ENCODE assay signal across 8 cellular contexts in genomic region chr10:103855424-103855823, GRCh38. TPM values are rescaled to one million over a fixed set of nuclear protein-coding genes. Genes with fewer than 3 reads are reported as not detected.
DNase-seq lines count a peak whose midpoint lies in the region; ATAC-seq and TF ChIP-seq lines count a peak whose summit lies in the region.

SH3PXD2A (minus strand) TSS chr10:103855576; CDS start chr10:103855266, 310 bp downstream.

- H3K27me3 ChIP-seq in BLaER1 treated with 17β-estradiol and CSF1 and Interleukin-3, amounts not matched to agents 10 nM and 100 nM: no peaks in the 10 kb centered on the region
- H3K27me3 ChIP-seq in gastroesophageal sphincter: no peaks in the 10 kb centered on the region
- peaks cover 69% of the 10 kb centered on the region for H3K27me3 ChIP-seq in neural progenitor cell

- H3K27ac ChIP-seq in BLaER1 treated with 17β-estradiol and CSF1 and Interleukin-3, amounts not matched to agents 10 nM and 100 nM: peak within 1 kb of the TSS; percentile 60 to 95 (median 88)
- H3K27ac ChIP-seq in gastroesophageal sphincter (peak within 1 kb of the TSS in 3 of 4 donors; percentile 76 to 87 (median 85)), neural progenitor cell (no peak within 1 kb of the TSS)

- no CpG with 5 or more reads among the region's 54 CpGs for WGBS in gastroesophageal sphincter (ENCODE audit: low coverage in 1 of 2), 2 donors

- H3K4me3 ChIP-seq in BLaER1 treated with 17β-estradiol and CSF1 and Interleukin-3, amounts not matched to agents 10 nM and 100 nM: peak within 1 kb of the TSS; percentile 79 to 94 (median 84)
- H3K4me3 ChIP-seq in gastroesophageal sphincter (peak within 1 kb of the TSS; percentile 37 to 69), neural progenitor cell (peak within 1 kb of the TSS; percentile 67)

- TF ChIP-seq POLR2A in gastroesophageal sphincter (IDR thresholded peaks at IDR 0.05): peak in 1 of 2 donors; percentile 22

- peaks cover 47% of the 10 kb centered on the region for H3K4me1 Mint-ChIP-seq in neural progenitor cell

- no peaks in the 10 kb centered on the region for H3K9me3 ChIP-seq in BLaER1 treated with 17β-estradiol and CSF1 and Interleukin-3, amounts not matched to agents 10 nM and 100 nM (replicated peaks in 1 of 11)
- H3K9me3 ChIP-seq in gastroesophageal sphincter (no peaks in the 10 kb centered on the region), neural progenitor cell (ENCODE audit: low read depth) (no peaks in the 10 kb centered on the region)

- H4K20me1 ChIP-seq in BLaER1 treated with 17β-estradiol and CSF1 and Interleukin-3, amounts not matched to agents 10 nM and 100 nM: peaks cover 0 to 43% (median 37%) of the 10 kb centered on the region in 11 experiments; a peak in 20 of 22 replicates
- H4K20me1 ChIP-seq in neural progenitor cell (ENCODE audit: low read depth): peaks cover 23% of the 10 kb centered on the region

- TF ChIP-seq CTCF in gastroesophageal sphincter (IDR thresholded peaks at IDR 0.05): peak in 2 of 4 experiments; percentile 37 to 38
- TF ChIP-seq CTCF in neural progenitor cell (IDR thresholded peaks at IDR 0.05): no peak

- ATAC-seq in gastroesophageal sphincter (peak; percentile 23), GM21381 (IDR thresholded peaks at IDR 0.05; ENCODE audit: unreplicated experiment) (no peak)

- peaks cover 68 to 89% (median 81%) of the 10 kb centered on the region in 10 experiments for H3K4me1 ChIP-seq in BLaER1 treated with 17β-estradiol and CSF1 and Interleukin-3, amounts not matched to agents 10 nM and 100 nM
- H3K4me1 ChIP-seq in gastroesophageal sphincter (peaks cover 0 to 65% (median 43%) of the 10 kb centered on the region in 3 donors), neural progenitor cell (peaks cover 18% of the 10 kb centered on the region)

- peaks cover 18% of the 10 kb centered on the region for H3F3A ChIP-seq in neural progenitor cell (ENCODE audit: low read depth)

- peak within 1 kb of the TSS; percentile 85 to 94 (median 90) for H3K9ac ChIP-seq in BLaER1 treated with 17β-estradiol and CSF1 and Interleukin-3, amounts not matched to agents 10 nM and 100 nM
- no peak within 1 kb of the TSS for H3K9ac ChIP-seq in neural progenitor cell

- peak within 1 kb of the TSS; percentile 95 for H3K4me3 Mint-ChIP-seq in neural progenitor cell

- peak within 1 kb of the TSS; percentile 78 for H2AFZ ChIP-seq in neural progenitor cell (replicated peaks)

- peaks cover 0 to 25% (median 18%) of the 10 kb centered on the region in 11 experiments; a peak in 10 of 22 replicates for H3K36me3 ChIP-seq in BLaER1 treated with 17β-estradiol and CSF1 and Interleukin-3, amounts not matched to agents 10 nM and 100 nM
- H3K36me3 ChIP-seq in gastroesophageal sphincter: no peaks in the 10 kb centered on the region
- H3K36me3 ChIP-seq in neural progenitor cell: no peaks in the 10 kb centered on the region

- H3K27ac Mint-ChIP-seq in neural progenitor cell: peak within 1 kb of the TSS; percentile 80

- peaks cover 3% of the 10 kb centered on the region for H3K36me3 Mint-ChIP-seq in neural progenitor cell

- H3K9me3 Mint-ChIP-seq in neural progenitor cell: no peaks in the 10 kb centered on the region

- peaks cover 12% of the 10 kb centered on the region for H3K27me3 Mint-ChIP-seq in neural progenitor cell (ENCODE audit: insufficient read depth, low read depth)

- no peak for TF ChIP-seq EP300 in gastroesophageal sphincter (IDR thresholded peaks at IDR 0.05)

- H3K79me2 ChIP-seq in neural progenitor cell (ENCODE audit: low read depth): no peaks in the 10 kb centered on the region

- DNase-seq in LHCN-M2 (ENCODE audit: low read depth) (no peak), neural progenitor cell (ENCODE audit: low spot score) (peak; percentile 83), cerebellar cortex (ENCODE audit: low spot score) (no peak)
- DNase-seq in activated T-cell treated with anti-CD3 and anti-CD28 coated beads, Interleukin-2, amount 50 U/mL, for 48 hours: peak; percentile 36 to 49
- DNase-seq in stimulated activated CD8-positive, alpha-beta memory T cell treated with anti-CD3 and anti-CD28 coated beads, Interleukin-4, amount 100 ng/mL, for 48 hours: no peak

- peak within 1 kb of the TSS; percentile 83 to 97 (median 93) for H3K4me2 ChIP-seq in BLaER1 treated with 17β-estradiol and CSF1 and Interleukin-3, amounts not matched to agents 10 nM and 100 nM
- peak within 1 kb of the TSS; percentile 93 for H3K4me2 ChIP-seq in neural progenitor cell

RNA-seq across cellular contexts. Expression of gene SH3PXD2A, which starts in this region (rescaled TPM):
- total RNA-seq in LHCN-M2 (2014; rRNA removed): 12.8 and 18.4 TPM in 2 replicates
- polyA plus RNA-seq in LHCN-M2 (2012): 21.1 TPM
- 10 to 100 TPM; 31.2 to 65.2 (median 39.5) TPM for total RNA-seq in gastroesophageal sphincter
- 2.3 and 4.7 TPM in 2 replicates for total RNA-seq in neural progenitor cell (ENCODE audit: low replicate concordance)

Comparison
In these comparisons a context has a peak if more than half of its experiments do, and no peak if none do; other contexts are left out.
1. DNase-seq: peak in activated T-cell treated with anti-CD3 and anti-CD28 coated beads, Interleukin-2, amount 50 U/mL, for 48 hours (2 of 2) and neural progenitor cell (single experiment); none in LHCN-M2 (single experiment), stimulated activated CD8-positive, alpha-beta memory T cell treated with anti-CD3 and anti-CD28 coated beads, Interleukin-4, amount 100 ng/mL, for 48 hours (single experiment) and cerebellar cortex (single experiment).
2. Peak in every context shown above with its lines, with median percentiles within 50 percentile points of each other: H3K4me3 ChIP-seq.